Comparison of ENCODE assay signal across 1 cellular context in the genomic region with DNA sequence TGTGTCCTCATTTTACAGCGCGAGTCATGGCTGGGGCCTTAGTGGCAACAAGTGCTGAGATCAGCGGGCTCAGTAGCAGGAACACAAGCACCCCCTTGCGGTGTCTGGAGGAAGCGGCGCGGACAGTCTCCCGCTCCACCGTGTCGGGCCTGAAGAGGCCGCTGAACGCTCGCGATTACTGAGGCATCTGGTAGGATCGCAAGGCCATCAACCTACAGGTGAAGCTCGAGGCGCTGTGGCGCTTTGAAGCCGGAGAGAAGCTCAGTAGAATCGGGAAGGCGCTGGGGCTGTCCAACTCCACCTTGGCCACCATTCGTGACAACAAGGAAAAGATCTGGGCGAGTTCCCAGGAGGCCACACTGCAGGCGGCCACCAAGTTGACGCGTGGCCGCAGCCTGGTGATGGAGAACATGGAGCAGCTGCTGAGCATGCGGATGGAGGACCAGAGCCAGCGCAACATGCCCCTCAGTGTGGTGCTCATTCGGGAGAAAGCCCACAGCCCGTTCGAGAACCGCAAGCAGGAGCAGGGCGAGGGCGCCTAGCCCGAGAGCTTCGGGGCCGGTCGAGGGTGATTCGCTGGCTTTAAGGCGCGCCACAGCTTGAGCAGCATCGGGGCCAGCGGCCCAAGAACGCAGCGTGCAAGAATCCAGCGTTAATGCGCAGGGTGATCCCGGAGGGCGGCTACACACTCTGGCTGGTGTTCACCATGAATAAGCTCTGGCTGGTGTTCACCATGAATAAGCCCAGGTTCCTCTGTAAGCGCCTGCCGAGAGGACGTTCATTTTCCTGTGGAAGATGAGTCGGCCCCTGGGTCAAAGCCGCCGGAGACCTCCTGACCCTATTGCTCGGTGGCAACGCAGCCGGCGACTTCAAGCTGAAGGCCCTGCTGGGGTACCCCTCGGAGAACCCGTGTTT.
A peak's percentile ranks its signal among the peaks of the same experiment; 100 is the strongest.
TF ChIP-seq lines count a peak whose summit lies in the region.

No MANE protein-coding gene starts in this region.

TF ChIP-seq in K562, 482 proteins besides CTCF, POLR2A, EP300 and RAD21 (continued from another document and continues in another):
- TF ChIP-seq, protein P1, sequence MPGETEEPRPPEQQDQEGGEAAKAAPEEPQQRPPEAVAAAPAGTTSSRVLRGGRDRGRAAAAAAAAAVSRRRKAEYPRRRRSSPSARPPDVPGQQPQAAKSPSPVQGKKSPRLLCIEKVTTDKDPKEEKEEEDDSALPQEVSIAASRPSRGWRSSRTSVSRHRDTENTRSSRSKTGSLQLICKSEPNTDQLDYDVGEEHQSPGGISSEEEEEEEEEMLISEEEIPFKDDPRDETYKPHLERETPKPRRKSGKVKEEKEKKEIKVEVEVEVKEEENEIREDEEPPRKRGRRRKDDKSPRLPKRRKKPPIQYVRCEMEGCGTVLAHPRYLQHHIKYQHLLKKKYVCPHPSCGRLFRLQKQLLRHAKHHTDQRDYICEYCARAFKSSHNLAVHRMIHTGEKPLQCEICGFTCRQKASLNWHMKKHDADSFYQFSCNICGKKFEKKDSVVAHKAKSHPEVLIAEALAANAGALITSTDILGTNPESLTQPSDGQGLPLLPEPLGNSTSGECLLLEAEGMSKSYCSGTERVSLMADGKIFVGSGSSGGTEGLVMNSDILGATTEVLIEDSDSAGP (CRISPR knock-in tag; IDR thresholded peaks at IDR 0.05), result no peak
- TF ChIP-seq, protein P2, sequence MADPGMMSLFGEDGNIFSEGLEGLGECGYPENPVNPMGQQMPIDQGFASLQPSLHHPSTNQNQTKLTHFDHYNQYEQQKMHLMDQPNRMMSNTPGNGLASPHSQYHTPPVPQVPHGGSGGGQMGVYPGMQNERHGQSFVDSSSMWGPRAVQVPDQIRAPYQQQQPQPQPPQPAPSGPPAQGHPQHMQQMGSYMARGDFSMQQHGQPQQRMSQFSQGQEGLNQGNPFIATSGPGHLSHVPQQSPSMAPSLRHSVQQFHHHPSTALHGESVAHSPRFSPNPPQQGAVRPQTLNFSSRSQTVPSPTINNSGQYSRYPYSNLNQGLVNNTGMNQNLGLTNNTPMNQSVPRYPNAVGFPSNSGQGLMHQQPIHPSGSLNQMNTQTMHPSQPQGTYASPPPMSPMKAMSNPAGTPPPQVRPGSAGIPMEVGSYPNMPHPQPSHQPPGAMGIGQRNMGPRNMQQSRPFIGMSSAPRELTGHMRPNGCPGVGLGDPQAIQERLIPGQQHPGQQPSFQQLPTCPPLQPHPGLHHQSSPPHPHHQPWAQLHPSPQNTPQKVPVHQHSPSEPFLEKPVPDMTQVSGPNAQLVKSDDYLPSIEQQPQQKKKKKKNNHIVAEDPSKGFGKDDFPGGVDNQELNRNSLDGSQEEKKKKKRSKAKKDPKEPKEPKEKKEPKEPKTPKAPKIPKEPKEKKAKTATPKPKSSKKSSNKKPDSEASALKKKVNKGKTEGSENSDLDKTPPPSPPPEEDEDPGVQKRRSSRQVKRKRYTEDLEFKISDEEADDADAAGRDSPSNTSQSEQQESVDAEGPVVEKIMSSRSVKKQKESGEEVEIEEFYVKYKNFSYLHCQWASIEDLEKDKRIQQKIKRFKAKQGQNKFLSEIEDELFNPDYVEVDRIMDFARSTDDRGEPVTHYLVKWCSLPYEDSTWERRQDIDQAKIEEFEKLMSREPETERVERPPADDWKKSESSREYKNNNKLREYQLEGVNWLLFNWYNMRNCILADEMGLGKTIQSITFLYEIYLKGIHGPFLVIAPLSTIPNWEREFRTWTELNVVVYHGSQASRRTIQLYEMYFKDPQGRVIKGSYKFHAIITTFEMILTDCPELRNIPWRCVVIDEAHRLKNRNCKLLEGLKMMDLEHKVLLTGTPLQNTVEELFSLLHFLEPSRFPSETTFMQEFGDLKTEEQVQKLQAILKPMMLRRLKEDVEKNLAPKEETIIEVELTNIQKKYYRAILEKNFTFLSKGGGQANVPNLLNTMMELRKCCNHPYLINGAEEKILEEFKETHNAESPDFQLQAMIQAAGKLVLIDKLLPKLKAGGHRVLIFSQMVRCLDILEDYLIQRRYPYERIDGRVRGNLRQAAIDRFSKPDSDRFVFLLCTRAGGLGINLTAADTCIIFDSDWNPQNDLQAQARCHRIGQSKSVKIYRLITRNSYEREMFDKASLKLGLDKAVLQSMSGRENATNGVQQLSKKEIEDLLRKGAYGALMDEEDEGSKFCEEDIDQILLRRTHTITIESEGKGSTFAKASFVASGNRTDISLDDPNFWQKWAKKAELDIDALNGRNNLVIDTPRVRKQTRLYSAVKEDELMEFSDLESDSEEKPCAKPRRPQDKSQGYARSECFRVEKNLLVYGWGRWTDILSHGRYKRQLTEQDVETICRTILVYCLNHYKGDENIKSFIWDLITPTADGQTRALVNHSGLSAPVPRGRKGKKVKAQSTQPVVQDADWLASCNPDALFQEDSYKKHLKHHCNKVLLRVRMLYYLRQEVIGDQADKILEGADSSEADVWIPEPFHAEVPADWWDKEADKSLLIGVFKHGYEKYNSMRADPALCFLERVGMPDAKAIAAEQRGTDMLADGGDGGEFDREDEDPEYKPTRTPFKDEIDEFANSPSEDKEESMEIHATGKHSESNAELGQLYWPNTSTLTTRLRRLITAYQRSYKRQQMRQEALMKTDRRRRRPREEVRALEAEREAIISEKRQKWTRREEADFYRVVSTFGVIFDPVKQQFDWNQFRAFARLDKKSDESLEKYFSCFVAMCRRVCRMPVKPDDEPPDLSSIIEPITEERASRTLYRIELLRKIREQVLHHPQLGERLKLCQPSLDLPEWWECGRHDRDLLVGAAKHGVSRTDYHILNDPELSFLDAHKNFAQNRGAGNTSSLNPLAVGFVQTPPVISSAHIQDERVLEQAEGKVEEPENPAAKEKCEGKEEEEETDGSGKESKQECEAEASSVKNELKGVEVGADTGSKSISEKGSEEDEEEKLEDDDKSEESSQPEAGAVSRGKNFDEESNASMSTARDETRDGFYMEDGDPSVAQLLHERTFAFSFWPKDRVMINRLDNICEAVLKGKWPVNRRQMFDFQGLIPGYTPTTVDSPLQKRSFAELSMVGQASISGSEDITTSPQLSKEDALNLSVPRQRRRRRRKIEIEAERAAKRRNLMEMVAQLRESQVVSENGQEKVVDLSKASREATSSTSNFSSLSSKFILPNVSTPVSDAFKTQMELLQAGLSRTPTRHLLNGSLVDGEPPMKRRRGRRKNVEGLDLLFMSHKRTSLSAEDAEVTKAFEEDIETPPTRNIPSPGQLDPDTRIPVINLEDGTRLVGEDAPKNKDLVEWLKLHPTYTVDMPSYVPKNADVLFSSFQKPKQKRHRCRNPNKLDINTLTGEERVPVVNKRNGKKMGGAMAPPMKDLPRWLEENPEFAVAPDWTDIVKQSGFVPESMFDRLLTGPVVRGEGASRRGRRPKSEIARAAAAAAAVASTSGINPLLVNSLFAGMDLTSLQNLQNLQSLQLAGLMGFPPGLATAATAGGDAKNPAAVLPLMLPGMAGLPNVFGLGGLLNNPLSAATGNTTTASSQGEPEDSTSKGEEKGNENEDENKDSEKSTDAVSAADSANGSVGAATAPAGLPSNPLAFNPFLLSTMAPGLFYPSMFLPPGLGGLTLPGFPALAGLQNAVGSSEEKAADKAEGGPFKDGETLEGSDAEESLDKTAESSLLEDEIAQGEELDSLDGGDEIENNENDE (IDR thresholded peaks at IDR 0.05; ENCODE audit: low read depth, low read length), result peak; percentile 38
- TF ChIP-seq, protein P3, sequence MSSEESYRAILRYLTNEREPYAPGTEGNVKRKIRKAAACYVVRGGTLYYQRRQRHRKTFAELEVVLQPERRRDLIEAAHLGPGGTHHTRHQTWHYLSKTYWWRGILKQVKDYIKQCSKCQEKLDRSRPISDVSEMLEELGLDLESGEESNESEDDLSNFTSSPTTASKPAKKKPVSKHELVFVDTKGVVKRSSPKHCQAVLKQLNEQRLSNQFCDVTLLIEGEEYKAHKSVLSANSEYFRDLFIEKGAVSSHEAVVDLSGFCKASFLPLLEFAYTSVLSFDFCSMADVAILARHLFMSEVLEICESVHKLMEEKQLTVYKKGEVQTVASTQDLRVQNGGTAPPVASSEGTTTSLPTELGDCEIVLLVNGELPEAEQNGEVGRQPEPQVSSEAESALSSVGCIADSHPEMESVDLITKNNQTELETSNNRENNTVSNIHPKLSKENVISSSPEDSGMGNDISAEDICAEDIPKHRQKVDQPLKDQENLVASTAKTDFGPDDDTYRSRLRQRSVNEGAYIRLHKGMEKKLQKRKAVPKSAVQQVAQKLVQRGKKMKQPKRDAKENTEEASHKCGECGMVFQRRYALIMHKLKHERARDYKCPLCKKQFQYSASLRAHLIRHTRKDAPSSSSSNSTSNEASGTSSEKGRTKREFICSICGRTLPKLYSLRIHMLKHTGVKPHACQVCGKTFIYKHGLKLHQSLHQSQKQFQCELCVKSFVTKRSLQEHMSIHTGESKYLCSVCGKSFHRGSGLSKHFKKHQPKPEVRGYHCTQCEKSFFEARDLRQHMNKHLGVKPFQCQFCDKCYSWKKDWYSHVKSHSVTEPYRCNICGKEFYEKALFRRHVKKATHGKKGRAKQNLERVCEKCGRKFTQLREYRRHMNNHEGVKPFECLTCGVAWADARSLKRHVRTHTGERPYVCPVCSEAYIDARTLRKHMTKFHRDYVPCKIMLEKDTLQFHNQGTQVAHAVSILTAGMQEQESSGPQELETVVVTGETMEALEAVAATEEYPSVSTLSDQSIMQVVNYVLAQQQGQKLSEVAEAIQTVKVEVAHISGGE (CRISPR knock-in tag; IDR thresholded peaks at IDR 0.05), result peak in 1 of 3 experiments; percentile 82; a peak in 2 of 6 replicates
- TF ChIP-seq KLF13 (tag; IDR thresholded peaks at IDR 0.05; ENCODE audit: borderline replicate concordance, low read depth) (peak; percentile 10; the same call in 1 of the 2 replicates), NFRKB (IDR thresholded peaks at IDR 0.05; ENCODE audit: low read depth) (peak; percentile 74; the same call in 1 of the 2 replicates), ZNF77 (CRISPR knock-in tag; IDR thresholded peaks at IDR 0.05) (no peak), MYNN (IDR thresholded peaks at IDR 0.05) (peak; percentile 77; the same call in 1 of the 2 replicates), MYNN (CRISPR knock-in tag; IDR thresholded peaks at IDR 0.05) (no peak), JUNB (CRISPR knock-in tag; conservative IDR thresholded peaks at IDR 0.05) (no peak), POLR2H (tag; IDR thresholded peaks at IDR 0.05; ENCODE audit: low read depth) (no peak), NRF1 (conservative IDR thresholded peaks at IDR 0.05 in 1 of 2, IDR thresholded peaks at IDR 0.05 in 1 of 2) (peak; percentile 32 to 47), NFE2 (IDR thresholded peaks at IDR 0.05; ENCODE audit: low read depth) (peak; percentile 48; the same call in 1 of the 2 replicates), RBFOX2 (IDR thresholded peaks at IDR 0.05; ENCODE audit: low read depth, low read length) (peak; percentile 35; the same call in 1 of the 2 replicates), SRSF7 (optimal IDR thresholded peaks at IDR 0.05; ENCODE audit: low read depth, low read length) (no peak), ZNF764 (CRISPR knock-in tag; IDR thresholded peaks at IDR 0.05; ENCODE audit: low read depth) (peak; percentile 91), MAFG (tag; conservative IDR thresholded peaks at IDR 0.05) (peak; percentile 86)
- TF ChIP-seq, protein P4, sequence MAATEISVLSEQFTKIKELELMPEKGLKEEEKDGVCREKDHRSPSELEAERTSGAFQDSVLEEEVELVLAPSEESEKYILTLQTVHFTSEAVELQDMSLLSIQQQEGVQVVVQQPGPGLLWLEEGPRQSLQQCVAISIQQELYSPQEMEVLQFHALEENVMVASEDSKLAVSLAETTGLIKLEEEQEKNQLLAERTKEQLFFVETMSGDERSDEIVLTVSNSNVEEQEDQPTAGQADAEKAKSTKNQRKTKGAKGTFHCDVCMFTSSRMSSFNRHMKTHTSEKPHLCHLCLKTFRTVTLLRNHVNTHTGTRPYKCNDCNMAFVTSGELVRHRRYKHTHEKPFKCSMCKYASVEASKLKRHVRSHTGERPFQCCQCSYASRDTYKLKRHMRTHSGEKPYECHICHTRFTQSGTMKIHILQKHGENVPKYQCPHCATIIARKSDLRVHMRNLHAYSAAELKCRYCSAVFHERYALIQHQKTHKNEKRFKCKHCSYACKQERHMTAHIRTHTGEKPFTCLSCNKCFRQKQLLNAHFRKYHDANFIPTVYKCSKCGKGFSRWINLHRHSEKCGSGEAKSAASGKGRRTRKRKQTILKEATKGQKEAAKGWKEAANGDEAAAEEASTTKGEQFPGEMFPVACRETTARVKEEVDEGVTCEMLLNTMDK (IDR thresholded peaks at IDR 0.05; ENCODE audit: borderline replicate concordance, insufficient read depth, low read depth, low read length, poor library complexity, severe bottlenecking), result peak; percentile 72
- TF ChIP-seq, protein P5, sequence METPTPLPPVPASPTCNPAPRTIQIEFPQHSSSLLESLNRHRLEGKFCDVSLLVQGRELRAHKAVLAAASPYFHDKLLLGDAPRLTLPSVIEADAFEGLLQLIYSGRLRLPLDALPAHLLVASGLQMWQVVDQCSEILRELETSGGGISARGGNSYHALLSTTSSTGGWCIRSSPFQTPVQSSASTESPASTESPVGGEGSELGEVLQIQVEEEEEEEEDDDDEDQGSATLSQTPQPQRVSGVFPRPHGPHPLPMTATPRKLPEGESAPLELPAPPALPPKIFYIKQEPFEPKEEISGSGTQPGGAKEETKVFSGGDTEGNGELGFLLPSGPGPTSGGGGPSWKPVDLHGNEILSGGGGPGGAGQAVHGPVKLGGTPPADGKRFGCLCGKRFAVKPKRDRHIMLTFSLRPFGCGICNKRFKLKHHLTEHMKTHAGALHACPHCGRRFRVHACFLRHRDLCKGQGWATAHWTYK (CRISPR knock-in tag; IDR thresholded peaks at IDR 0.05), result peak; percentile 80; the same call in 1 of the 2 replicates
- TF ChIP-seq, protein P6, sequence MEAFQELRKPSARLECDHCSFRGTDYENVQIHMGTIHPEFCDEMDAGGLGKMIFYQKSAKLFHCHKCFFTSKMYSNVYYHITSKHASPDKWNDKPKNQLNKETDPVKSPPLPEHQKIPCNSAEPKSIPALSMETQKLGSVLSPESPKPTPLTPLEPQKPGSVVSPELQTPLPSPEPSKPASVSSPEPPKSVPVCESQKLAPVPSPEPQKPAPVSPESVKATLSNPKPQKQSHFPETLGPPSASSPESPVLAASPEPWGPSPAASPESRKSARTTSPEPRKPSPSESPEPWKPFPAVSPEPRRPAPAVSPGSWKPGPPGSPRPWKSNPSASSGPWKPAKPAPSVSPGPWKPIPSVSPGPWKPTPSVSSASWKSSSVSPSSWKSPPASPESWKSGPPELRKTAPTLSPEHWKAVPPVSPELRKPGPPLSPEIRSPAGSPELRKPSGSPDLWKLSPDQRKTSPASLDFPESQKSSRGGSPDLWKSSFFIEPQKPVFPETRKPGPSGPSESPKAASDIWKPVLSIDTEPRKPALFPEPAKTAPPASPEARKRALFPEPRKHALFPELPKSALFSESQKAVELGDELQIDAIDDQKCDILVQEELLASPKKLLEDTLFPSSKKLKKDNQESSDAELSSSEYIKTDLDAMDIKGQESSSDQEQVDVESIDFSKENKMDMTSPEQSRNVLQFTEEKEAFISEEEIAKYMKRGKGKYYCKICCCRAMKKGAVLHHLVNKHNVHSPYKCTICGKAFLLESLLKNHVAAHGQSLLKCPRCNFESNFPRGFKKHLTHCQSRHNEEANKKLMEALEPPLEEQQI (IDR thresholded peaks at IDR 0.05), result 0 out of 2 replicates have a peak, but pooled peaks have one; percentile 49
